In the genomic region with DNA sequence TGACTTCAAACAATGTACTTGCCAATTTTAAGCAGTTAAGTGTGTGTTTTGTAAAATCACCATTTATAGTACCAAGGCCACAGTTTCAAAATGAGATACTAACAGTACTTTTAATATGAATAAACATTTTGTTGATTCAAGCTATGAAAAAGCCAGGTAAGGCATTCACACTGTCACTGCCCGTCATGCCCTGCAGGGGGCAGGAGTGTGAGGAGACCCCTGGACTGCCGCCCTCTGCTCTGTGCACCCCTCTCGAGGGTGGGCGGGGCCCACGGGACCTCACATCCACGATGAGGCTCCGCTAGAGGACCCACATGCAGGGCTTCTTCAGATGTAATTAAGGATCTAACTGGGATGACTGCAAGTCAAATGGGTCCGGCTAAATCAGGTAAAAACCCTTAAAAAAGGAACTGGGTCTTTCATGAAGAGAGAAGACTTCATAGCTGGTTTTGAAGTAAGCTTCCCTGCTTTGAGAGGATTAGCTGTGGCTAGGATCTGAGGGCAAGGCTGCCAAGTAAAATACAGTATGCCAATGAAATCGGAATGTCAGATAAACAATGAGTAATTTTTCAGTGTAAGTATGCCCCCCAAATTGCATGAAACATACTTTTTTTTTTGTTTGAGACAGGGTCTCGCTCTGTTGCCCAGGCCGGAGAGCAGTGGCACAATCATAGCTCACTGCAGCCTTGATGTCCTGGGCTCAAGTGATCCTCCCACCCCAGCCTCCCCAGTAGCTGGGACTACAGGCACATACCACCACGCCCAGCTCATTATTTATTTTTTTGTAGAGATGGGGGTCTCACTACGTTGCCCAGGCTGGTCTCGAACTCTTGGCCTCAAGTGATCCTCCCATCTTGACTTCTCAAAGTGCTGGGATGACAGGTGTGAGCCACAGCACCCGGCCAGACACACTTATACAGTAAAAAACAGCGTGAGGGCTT, we compare ENCODE assay signal across 1 cellular context.
TF ChIP-seq lines count a peak whose summit lies in the region.

No MANE protein-coding gene starts in this region.

TF ChIP-seq in HepG2, 621 proteins besides CTCF, POLR2A, EP300 and RAD21 (continued from another document and continues in another):
- TF ChIP-seq, protein P1, sequence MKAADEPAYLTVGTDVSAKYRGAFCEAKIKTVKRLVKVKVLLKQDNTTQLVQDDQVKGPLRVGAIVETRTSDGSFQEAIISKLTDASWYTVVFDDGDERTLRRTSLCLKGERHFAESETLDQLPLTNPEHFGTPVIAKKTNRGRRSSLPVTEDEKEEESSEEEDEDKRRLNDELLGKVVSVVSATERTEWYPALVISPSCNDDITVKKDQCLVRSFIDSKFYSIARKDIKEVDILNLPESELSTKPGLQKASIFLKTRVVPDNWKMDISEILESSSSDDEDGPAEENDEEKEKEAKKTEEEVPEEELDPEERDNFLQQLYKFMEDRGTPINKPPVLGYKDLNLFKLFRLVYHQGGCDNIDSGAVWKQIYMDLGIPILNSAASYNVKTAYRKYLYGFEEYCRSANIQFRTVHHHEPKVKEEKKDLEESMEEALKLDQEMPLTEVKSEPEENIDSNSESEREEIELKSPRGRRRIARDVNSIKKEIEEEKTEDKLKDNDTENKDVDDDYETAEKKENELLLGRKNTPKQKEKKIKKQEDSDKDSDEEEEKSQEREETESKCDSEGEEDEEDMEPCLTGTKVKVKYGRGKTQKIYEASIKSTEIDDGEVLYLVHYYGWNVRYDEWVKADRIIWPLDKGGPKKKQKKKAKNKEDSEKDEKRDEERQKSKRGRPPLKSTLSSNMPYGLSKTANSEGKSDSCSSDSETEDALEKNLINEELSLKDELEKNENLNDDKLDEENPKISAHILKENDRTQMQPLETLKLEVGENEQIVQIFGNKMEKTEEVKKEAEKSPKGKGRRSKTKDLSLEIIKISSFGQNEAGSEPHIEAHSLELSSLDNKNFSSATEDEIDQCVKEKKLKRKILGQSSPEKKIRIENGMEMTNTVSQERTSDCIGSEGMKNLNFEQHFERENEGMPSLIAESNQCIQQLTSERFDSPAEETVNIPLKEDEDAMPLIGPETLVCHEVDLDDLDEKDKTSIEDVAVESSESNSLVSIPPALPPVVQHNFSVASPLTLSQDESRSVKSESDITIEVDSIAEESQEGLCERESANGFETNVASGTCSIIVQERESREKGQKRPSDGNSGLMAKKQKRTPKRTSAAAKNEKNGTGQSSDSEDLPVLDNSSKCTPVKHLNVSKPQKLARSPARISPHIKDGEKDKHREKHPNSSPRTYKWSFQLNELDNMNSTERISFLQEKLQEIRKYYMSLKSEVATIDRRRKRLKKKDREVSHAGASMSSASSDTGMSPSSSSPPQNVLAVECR (CRISPR knock-in tag; IDR thresholded peaks at IDR 0.05; ENCODE audit: borderline replicate concordance) = peak; percentile 55; the same call in 1 of the 2 replicates
- TF ChIP-seq, protein P2, sequence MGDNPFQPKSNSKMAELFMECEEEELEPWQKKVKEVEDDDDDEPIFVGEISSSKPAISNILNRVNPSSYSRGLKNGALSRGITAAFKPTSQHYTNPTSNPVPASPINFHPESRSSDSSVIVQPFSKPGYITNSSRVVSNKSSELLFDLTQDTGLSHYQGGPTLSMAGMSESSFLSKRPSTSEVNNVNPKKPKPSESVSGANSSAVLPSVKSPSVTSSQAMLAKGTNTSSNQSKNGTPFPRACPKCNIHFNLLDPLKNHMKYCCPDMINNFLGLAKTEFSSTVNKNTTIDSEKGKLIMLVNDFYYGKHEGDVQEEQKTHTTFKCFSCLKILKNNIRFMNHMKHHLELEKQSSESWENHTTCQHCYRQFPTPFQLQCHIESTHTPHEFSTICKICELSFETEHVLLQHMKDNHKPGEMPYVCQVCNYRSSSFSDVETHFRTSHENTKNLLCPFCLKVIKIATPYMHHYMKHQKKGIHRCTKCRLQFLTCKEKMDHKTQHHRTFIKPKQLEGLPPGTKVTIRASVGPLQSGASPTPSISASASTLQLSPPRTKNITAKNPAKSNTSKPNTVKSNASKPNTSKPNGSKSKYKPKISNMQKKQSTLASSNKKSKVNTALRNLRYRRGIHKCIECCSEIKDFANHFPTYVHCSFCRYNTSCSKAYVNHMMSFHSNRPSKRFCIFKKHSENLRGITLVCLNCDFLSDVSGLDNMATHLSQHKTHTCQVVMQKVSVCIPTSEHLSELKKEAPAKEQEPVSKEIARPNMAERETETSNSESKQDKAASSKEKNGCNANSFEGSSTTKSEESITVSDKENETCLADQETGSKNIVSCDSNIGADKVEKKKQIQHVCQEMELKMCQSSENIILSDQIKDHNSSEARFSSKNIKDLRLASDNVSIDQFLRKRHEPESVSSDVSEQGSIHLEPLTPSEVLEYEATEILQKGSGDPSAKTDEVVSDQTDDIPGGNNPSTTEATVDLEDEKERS (CRISPR knock-in tag; IDR thresholded peaks at IDR 0.05) = no peak
- TF ChIP-seq XBP1 (CRISPR knock-in tag; IDR thresholded peaks at IDR 0.05) (no peak), ATF7-NPFF (CRISPR knock-in tag; IDR thresholded peaks at IDR 0.05; ENCODE audit: low read depth) (no peak), SMAD9 (CRISPR knock-in tag; IDR thresholded peaks at IDR 0.05) (no peak), HDAC2 (CRISPR knock-in tag; IDR thresholded peaks at IDR 0.05) (peak; percentile 42; the same call in 1 of the 2 replicates), AGO2 (optimal IDR thresholded peaks at IDR 0.05; ENCODE audit: low read depth, low read length) (no peak), NPAS2 (CRISPR knock-in tag; IDR thresholded peaks at IDR 0.05; ENCODE audit: borderline replicate concordance) (no peak), NAIF1 (CRISPR knock-in tag; IDR thresholded peaks at IDR 0.05; ENCODE audit: borderline replicate concordance) (no peak), GATAD1 (CRISPR knock-in tag; IDR thresholded peaks at IDR 0.05) (peak; percentile 61), NFE2L1 (CRISPR knock-in tag; IDR thresholded peaks at IDR 0.05; ENCODE audit: borderline replicate concordance) (no peak)
- TF ChIP-seq, protein P3, sequence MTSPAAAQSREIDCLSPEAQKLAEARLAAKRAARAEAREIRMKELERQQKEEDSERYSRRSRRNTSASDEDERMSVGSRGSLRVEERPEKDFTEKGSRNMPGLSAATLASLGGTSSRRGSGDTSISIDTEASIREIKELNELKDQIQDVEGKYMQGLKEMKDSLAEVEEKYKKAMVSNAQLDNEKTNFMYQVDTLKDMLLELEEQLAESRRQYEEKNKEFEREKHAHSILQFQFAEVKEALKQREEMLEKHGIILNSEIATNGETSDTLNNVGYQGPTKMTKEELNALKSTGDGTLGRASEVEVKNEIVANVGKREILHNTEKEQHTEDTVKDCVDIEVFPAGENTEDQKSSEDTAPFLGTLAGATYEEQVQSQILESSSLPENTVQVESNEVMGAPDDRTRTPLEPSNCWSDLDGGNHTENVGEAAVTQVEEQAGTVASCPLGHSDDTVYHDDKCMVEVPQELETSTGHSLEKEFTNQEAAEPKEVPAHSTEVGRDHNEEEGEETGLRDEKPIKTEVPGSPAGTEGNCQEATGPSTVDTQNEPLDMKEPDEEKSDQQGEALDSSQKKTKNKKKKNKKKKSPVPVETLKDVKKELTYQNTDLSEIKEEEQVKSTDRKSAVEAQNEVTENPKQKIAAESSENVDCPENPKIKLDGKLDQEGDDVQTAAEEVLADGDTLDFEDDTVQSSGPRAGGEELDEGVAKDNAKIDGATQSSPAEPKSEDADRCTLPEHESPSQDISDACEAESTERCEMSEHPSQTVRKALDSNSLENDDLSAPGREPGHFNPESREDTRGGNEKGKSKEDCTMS (CRISPR knock-in tag; conservative IDR thresholded peaks at IDR 0.05) = no peak
- TF ChIP-seq, protein P4, sequence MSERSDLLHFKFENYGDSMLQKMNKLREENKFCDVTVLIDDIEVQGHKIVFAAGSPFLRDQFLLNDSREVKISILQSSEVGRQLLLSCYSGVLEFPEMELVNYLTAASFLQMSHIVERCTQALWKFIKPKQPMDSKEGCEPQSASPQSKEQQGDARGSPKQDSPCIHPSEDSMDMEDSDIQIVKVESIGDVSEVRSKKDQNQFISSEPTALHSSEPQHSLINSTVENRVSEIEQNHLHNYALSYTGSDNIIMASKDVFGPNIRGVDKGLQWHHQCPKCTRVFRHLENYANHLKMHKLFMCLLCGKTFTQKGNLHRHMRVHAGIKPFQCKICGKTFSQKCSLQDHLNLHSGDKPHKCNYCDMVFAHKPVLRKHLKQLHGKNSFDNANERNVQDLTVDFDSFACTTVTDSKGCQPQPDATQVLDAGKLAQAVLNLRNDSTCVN (CRISPR knock-in tag; IDR thresholded peaks at IDR 0.05; ENCODE audit: borderline replicate concordance) = no peak
- TF ChIP-seq, protein P5, sequence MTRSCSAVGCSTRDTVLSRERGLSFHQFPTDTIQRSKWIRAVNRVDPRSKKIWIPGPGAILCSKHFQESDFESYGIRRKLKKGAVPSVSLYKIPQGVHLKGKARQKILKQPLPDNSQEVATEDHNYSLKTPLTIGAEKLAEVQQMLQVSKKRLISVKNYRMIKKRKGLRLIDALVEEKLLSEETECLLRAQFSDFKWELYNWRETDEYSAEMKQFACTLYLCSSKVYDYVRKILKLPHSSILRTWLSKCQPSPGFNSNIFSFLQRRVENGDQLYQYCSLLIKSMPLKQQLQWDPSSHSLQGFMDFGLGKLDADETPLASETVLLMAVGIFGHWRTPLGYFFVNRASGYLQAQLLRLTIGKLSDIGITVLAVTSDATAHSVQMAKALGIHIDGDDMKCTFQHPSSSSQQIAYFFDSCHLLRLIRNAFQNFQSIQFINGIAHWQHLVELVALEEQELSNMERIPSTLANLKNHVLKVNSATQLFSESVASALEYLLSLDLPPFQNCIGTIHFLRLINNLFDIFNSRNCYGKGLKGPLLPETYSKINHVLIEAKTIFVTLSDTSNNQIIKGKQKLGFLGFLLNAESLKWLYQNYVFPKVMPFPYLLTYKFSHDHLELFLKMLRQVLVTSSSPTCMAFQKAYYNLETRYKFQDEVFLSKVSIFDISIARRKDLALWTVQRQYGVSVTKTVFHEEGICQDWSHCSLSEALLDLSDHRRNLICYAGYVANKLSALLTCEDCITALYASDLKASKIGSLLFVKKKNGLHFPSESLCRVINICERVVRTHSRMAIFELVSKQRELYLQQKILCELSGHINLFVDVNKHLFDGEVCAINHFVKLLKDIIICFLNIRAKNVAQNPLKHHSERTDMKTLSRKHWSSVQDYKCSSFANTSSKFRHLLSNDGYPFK (CRISPR knock-in tag; IDR thresholded peaks at IDR 0.05; ENCODE audit: borderline replicate concordance) = no peak
- TF ChIP-seq, protein P6, sequence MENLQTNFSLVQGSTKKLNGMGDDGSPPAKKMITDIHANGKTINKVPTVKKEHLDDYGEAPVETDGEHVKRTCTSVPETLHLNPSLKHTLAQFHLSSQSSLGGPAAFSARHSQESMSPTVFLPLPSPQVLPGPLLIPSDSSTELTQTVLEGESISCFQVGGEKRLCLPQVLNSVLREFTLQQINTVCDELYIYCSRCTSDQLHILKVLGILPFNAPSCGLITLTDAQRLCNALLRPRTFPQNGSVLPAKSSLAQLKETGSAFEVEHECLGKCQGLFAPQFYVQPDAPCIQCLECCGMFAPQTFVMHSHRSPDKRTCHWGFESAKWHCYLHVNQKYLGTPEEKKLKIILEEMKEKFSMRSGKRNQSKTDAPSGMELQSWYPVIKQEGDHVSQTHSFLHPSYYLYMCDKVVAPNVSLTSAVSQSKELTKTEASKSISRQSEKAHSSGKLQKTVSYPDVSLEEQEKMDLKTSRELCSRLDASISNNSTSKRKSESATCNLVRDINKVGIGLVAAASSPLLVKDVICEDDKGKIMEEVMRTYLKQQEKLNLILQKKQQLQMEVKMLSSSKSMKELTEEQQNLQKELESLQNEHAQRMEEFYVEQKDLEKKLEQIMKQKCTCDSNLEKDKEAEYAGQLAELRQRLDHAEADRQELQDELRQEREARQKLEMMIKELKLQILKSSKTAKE (CRISPR knock-in tag; IDR thresholded peaks at IDR 0.05; ENCODE audit: borderline replicate concordance) = no peak
- TF ChIP-seq, protein P7, sequence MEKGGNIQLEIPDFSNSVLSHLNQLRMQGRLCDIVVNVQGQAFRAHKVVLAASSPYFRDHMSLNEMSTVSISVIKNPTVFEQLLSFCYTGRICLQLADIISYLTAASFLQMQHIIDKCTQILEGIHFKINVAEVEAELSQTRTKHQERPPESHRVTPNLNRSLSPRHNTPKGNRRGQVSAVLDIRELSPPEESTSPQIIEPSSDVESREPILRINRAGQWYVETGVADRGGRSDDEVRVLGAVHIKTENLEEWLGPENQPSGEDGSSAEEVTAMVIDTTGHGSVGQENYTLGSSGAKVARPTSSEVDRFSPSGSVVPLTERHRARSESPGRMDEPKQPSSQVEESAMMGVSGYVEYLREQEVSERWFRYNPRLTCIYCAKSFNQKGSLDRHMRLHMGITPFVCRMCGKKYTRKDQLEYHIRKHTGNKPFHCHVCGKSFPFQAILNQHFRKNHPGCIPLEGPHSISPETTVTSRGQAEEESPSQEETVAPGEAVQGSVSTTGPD (CRISPR knock-in tag; IDR thresholded peaks at IDR 0.05) = no peak
- TF ChIP-seq, protein P8, sequence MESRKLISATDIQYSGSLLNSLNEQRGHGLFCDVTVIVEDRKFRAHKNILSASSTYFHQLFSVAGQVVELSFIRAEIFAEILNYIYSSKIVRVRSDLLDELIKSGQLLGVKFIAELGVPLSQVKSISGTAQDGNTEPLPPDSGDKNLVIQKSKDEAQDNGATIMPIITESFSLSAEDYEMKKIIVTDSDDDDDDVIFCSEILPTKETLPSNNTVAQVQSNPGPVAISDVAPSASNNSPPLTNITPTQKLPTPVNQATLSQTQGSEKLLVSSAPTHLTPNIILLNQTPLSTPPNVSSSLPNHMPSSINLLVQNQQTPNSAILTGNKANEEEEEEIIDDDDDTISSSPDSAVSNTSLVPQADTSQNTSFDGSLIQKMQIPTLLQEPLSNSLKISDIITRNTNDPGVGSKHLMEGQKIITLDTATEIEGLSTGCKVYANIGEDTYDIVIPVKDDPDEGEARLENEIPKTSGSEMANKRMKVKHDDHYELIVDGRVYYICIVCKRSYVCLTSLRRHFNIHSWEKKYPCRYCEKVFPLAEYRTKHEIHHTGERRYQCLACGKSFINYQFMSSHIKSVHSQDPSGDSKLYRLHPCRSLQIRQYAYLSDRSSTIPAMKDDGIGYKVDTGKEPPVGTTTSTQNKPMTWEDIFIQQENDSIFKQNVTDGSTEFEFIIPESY (CRISPR knock-in tag; IDR thresholded peaks at IDR 0.05) = peak; percentile 50; the same call in 1 of the 2 replicates
- TF ChIP-seq, protein P9, sequence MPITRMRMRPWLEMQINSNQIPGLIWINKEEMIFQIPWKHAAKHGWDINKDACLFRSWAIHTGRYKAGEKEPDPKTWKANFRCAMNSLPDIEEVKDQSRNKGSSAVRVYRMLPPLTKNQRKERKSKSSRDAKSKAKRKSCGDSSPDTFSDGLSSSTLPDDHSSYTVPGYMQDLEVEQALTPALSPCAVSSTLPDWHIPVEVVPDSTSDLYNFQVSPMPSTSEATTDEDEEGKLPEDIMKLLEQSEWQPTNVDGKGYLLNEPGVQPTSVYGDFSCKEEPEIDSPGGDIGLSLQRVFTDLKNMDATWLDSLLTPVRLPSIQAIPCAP (CRISPR knock-in tag; IDR thresholded peaks at IDR 0.05; ENCODE audit: low read depth) = no peak
- TF ChIP-seq, protein P10, sequence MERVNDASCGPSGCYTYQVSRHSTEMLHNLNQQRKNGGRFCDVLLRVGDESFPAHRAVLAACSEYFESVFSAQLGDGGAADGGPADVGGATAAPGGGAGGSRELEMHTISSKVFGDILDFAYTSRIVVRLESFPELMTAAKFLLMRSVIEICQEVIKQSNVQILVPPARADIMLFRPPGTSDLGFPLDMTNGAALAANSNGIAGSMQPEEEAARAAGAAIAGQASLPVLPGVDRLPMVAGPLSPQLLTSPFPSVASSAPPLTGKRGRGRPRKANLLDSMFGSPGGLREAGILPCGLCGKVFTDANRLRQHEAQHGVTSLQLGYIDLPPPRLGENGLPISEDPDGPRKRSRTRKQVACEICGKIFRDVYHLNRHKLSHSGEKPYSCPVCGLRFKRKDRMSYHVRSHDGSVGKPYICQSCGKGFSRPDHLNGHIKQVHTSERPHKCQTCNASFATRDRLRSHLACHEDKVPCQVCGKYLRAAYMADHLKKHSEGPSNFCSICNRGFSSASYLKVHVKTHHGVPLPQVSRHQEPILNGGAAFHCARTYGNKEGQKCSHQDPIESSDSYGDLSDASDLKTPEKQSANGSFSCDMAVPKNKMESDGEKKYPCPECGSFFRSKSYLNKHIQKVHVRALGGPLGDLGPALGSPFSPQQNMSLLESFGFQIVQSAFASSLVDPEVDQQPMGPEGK (CRISPR knock-in tag; IDR thresholded peaks at IDR 0.05) = peak; percentile 38
